8 cellular contexts compared by ENCODE assay signal in the genomic region with DNA sequence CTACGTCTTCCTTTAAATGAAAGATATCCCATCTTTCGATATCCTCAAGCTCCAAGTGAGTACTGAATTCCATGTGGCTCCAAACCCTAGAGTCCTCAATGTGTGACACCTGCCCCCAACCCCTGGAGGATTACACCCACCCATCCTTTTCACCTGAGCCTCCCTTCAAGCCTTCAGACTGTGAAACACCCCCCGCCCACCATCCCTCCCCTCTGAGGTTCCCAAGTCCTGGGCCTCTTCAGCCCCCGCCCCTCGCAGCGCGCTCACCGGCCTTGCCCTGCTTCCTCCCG. TPM values are rescaled to one million over a fixed set of nuclear protein-coding genes. Genes with fewer than 3 reads are reported as not detected.
DNase-seq lines count a peak whose midpoint lies in the region; ATAC-seq and TF ChIP-seq lines count a peak whose summit lies in the region.

No MANE protein-coding gene starts in this region.

- peaks cover 55% of the 10 kb centered on the region for H3K79me2 ChIP-seq in DOHH2 (ENCODE audit: control insufficient read depth, low read length)
- H3K79me2 ChIP-seq in PC-9 (ENCODE audit: low read depth), result peaks cover 12% of the 10 kb centered on the region

- H3K4me1 ChIP-seq in DOHH2 (ENCODE audit: control insufficient read depth, low read length), result peaks cover 31% of the 10 kb centered on the region
- H3K4me1 ChIP-seq in PC-9 (replicated peaks; ENCODE audit: insufficient read depth), result peaks cover 24% of the 10 kb centered on the region
- peaks cover 21% of the 10 kb centered on the region for H3K4me1 ChIP-seq in effector memory CD4-positive, alpha-beta T cell (ENCODE audit: control insufficient read depth, insufficient read depth, low read length, poor library complexity, severe bottlenecking)

- CTCF ChIA-PET in PC-9 (lab: Charles Lee), result interaction anchor here (0.5 to 1.1 kb wide), 4 partner anchors 9 to 216 kb away, joined by 3 to 26 read pairs (median 4); a partner anchor contains a TSS

- POLR2A ChIA-PET in PC-9 (lab: Charles Lee; ENCODE audit: unreplicated experiment), result interaction anchor here (1.6 kb wide), 1 partner anchor 9 kb away, joined by 18 read pairs; a partner anchor contains a TSS

- H3K9me3 ChIP-seq in DOHH2 (ENCODE audit: control insufficient read depth, insufficient read depth, low read length) (no peaks in the 10 kb centered on the region), PC-9 (ENCODE audit: insufficient read depth, low read depth) (no peaks in the 10 kb centered on the region)
- H3K9me3 ChIP-seq in effector memory CD4-positive, alpha-beta T cell (ENCODE audit: control insufficient read depth, low read length), result no peaks in the 10 kb centered on the region

- H3F3A ChIP-seq in DOHH2 (ENCODE audit: control insufficient read depth, insufficient read depth), result 0 out of 2 replicates have a peak, but pooled peaks cover 5% of the 10 kb centered on the region
- H3F3A ChIP-seq in PC-9 (ENCODE audit: insufficient read depth, low read depth), result peaks cover 44% of the 10 kb centered on the region

- BruUV-seq in PC-9 (replicated peaks; lab: Mats Ljungman, UMichigan), result no TSS peak

- H3K27me3 ChIP-seq in DOHH2 (ENCODE audit: control insufficient read depth, low read length) (no peaks in the 10 kb centered on the region), PC-9 (ENCODE audit: insufficient read depth, low read depth) (no peaks in the 10 kb centered on the region)
- no peaks in the 10 kb centered on the region for H3K27me3 ChIP-seq in effector memory CD4-positive, alpha-beta T cell (replicated peaks; ENCODE audit: control insufficient read depth, insufficient read depth, low read length, poor library complexity, severe bottlenecking)

- H3K36me3 ChIP-seq in DOHH2 (ENCODE audit: control insufficient read depth, low read length), result peaks cover 65% of the 10 kb centered on the region
- peaks cover 12% of the 10 kb centered on the region; the same call in 1 of the 2 replicates for H3K36me3 ChIP-seq in PC-9 (ENCODE audit: low read depth)
- peaks cover 46% of the 10 kb centered on the region for H3K36me3 ChIP-seq in effector memory CD4-positive, alpha-beta T cell (ENCODE audit: control insufficient read depth, insufficient read depth, low read length)

- H3K9me2 ChIP-seq in DOHH2 (replicated peaks; ENCODE audit: control insufficient read depth, low read length), result no peaks in the 10 kb centered on the region
- H3K9me2 ChIP-seq in PC-9 (ENCODE audit: insufficient read depth), result no peaks in the 10 kb centered on the region

- intact Hi-C loops in PC-9 (cut with micrococcal nuclease; ENCODE audit: unreplicated experiment), result loop anchor here (2.0 to 5.0 kb wide), 3 partner anchors 41 to 90 kb away; a partner anchor contains a TSS

- H3K4me2 ChIP-seq in DOHH2 (ENCODE audit: low read length) (peak overlapping the region; percentile 81), PC-9 (peak overlapping the region; percentile 90)

- TF ChIP-seq CTCF in DOHH2 (IDR thresholded peaks at IDR 0.05; ENCODE audit: low read depth, low read length, poor library complexity, severe bottlenecking) (no peak), PC-9 (conservative IDR thresholded peaks at IDR 0.05) (no peak), omental fat pad (IDR thresholded peaks at IDR 0.05) (no peak)

- peak overlapping the region; percentile 72 for H2AFZ ChIP-seq in PC-9

- ATAC-seq in omental fat pad (ENCODE audit: low FRiP score) (no peak), GM19463 (IDR thresholded peaks at IDR 0.05; ENCODE audit: unreplicated experiment) (no peak), GM19328 (IDR thresholded peaks at IDR 0.05; ENCODE audit: unreplicated experiment) (no peak)

- H3K4me3 ChIP-seq in DOHH2 (ENCODE audit: low read length) (peak overlapping the region; percentile 80), PC-9 (peak overlapping the region; percentile 78)
- peak overlapping the region; percentile 80 for H3K4me3 ChIP-seq in effector memory CD4-positive, alpha-beta T cell (ENCODE audit: insufficient read depth, low read depth, low read length, poor library complexity, severe bottlenecking)

- peak overlapping the region; percentile 71 for H3K27ac ChIP-seq in DOHH2 (ENCODE audit: low read depth, low read length)
- H3K27ac ChIP-seq in PC-9, result peak overlapping the region; percentile 72
- H3K27ac ChIP-seq in effector memory CD4-positive, alpha-beta T cell (ENCODE audit: insufficient read depth, low read length, poor library complexity, severe bottlenecking), result peak overlapping the region; percentile 96

- H4K20me1 ChIP-seq in DOHH2 (ENCODE audit: control insufficient read depth, insufficient read depth, low read depth, low read length), result no peaks in the 10 kb centered on the region
- no peaks in the 10 kb centered on the region for H4K20me1 ChIP-seq in PC-9 (ENCODE audit: insufficient read depth)

- DNase-seq in PC-9 (no peak), omental fat pad (ENCODE audit: low spot score) (peak; percentile 39), NK-92 (lab: John Stamatoyannopoulos, UW; ENCODE audit: unreplicated experiment) (no peak), kidney glomerular epithelial cell (lab: John Stamatoyannopoulos, UW) (no peak)
- DNase-seq in effector memory CD4-positive, alpha-beta T cell, result no peak

RNA-seq across cellular contexts. Expression of a gene that starts 0.4 kb away (rescaled TPM):
- total RNA-seq in PC-9 (2021) (30.0 and 33.2 TPM in 2 replicates), omental fat pad (10 to 100 TPM; 10.2 to 21.2 (median 15.9) TPM)

RNA-seq across cellular contexts. Expression of a gene that starts 5.3 kb away (rescaled TPM):
- total RNA-seq in PC-9 (2021) (36.3 and 40.2 TPM in 2 replicates), omental fat pad (10 to 100 TPM; 65.0 to 93.7 (median 82.0) TPM)

RNA-seq across cellular contexts. Expression of a gene that starts 9.4 kb away (rescaled TPM):
- total RNA-seq in PC-9 (2021) (162 and 210 TPM in 2 replicates), omental fat pad (100 to 1,000 TPM; 152 to 265 (median 171) TPM)

RNA-seq across cellular contexts. Expression of a gene that starts 13.3 kb away (rescaled TPM):
- total RNA-seq in PC-9 (2021) (236 and 300 TPM in 2 replicates), omental fat pad (10 to 100 TPM; 34.0 to 72.8 (median 43.2) TPM)

RNA-seq across cellular contexts. Expression of a gene that starts 22.0 kb away (rescaled TPM):
- total RNA-seq in PC-9 (2021) (47.9 and 54.2 TPM in 2 replicates), omental fat pad (10 to 100 TPM; 26.8 to 43.8 (median 30.9) TPM)
